ENCODE assay signal across 8 cellular contexts in the genomic region with DNA sequence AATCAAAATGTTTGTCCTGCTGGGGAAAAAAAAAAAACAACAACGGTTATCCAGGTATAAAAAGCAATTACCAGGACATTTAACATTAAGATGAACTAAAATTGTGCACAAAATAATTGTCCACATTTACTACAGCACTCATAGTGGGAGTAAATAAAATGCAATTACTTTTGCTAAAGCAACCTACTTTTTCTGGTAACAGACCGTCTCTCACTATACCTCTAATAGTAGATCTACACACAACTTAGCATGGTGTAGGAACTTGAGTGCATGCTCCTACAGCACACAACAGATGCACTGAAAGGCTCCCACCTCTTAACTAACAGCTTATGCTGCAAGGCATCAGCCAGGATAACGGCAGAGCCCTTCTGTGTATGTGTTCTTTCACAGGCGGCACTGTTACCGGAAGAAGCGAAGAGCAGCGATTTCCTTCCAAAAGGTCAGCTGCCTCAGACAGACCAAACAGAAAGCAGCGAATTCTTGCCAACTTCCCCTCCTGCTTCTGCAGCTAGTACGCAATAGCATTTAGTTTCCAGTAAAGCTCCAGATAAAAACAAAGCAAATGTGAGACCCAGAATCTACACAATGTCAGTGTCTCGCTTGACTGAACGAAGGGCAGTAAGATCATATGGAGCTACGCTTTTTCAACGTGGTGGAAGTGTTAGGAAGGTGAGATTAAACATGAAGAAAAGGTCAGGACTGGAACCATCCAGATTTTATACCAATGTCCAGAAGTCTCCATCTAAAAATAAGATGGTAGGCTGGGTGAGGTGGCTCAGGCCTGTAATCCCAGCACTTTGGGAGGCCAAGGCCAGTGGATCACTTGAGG. TPM values are rescaled to one million over a fixed set of nuclear protein-coding genes. Genes with fewer than 3 reads are reported as not detected.
A peak's percentile ranks its signal among the peaks of the same experiment; 100 is the strongest.
DNase-seq lines count a peak whose midpoint lies in the region; ATAC-seq, FAIRE-seq and TF ChIP-seq lines count a peak whose summit lies in the region.

No MANE protein-coding gene starts in this region.

- ATAC-seq in HG03108 (IDR thresholded peaks at IDR 0.05; ENCODE audit: unreplicated experiment): peak; percentile 81
- ATAC-seq in omental fat pad (ENCODE audit: low FRiP score): peak; percentile 89
- no peak for ATAC-seq in PC-3

- no peaks in the 10 kb centered on the region for H3K9me3 ChIP-seq in PC-3 (ENCODE audit: low read length)

- no peaks in the 10 kb centered on the region for H3K4me1 ChIP-seq in PC-3 (ENCODE audit: insufficient read depth, low read length)

- H3K9me3 Mint-ChIP-seq in activated T-helper 1 cell treated with anti-CD3 and anti-CD28 coated beads, Interleukin-12 subunit alpha, Interleukin-12 subunit beta, Interleukin-2, Interleukin-4 antibody, amounts not matched to agents 30 ng/mL and 10 ng/mL and 1 ng/mL, durations not matched to agents 14 hours and 24 hours and 36 hours: no peaks in the 10 kb centered on the region

- CTCF ChIA-PET in PC-3 (lab: Charles Lee): no interaction called here

- H3K4me2 ChIP-seq in PC-3 (ENCODE audit: low read length): no peak overlapping the region

- POLR2A ChIA-PET in PC-3 (lab: Charles Lee; ENCODE audit: unreplicated experiment): no interaction called here

- H3K27ac Mint-ChIP-seq in activated T-helper 1 cell treated with anti-CD3 and anti-CD28 coated beads, Interleukin-12 subunit alpha, Interleukin-12 subunit beta, Interleukin-2, Interleukin-4 antibody, amounts not matched to agents 30 ng/mL and 10 ng/mL and 1 ng/mL, durations not matched to agents 14 hours and 24 hours and 36 hours: peak overlapping the region; percentile 99

- H3K9ac ChIP-seq in PC-3 (ENCODE audit: low read length): no peak overlapping the region

- peaks cover 21% of the 10 kb centered on the region for H3K36me3 Mint-ChIP-seq in activated T-helper 1 cell treated with anti-CD3 and anti-CD28 coated beads, Interleukin-12 subunit alpha, Interleukin-12 subunit beta, Interleukin-2, Interleukin-4 antibody, amounts not matched to agents 30 ng/mL and 10 ng/mL and 1 ng/mL, durations not matched to agents 14 hours and 24 hours and 36 hours (ENCODE audit: low read depth)

- no peaks in the 10 kb centered on the region for H3K79me2 ChIP-seq in PC-3 (ENCODE audit: low read length)

- TF ChIP-seq CTCF in omental fat pad (IDR thresholded peaks at IDR 0.05) (no peak), PC-3 (conservative IDR thresholded peaks at IDR 0.05; ENCODE audit: low read depth, low read length) (no peak)

- no peak overlapping the region for H3K4me3 ChIP-seq in PC-3 (ENCODE audit: low read length)

- intact Hi-C loops in activated T-helper 1 cell treated with anti-CD3 and anti-CD28 coated beads, Interleukin-12 subunit alpha, Interleukin-12 subunit beta, Interleukin-2, Interleukin-4 antibody, amounts not matched to agents 30 ng/mL and 10 ng/mL and 1 ng/mL, durations not matched to agents 14 hours and 24 hours and 36 hours (cut with micrococcal nuclease): loop anchor here (2.0 kb wide), 3 partner anchors 18 to 140 kb away; a partner anchor contains a TSS
- intact Hi-C loops in PC-3 (cut with micrococcal nuclease): no loop called here

- peak; percentile 93 for FAIRE-seq in GM18507 (lab: Jason Lieb, UNC)

- H3K27me3 ChIP-seq in PC-3 (ENCODE audit: low read length): no peaks in the 10 kb centered on the region

- H3K4me3 Mint-ChIP-seq in activated T-helper 1 cell treated with anti-CD3 and anti-CD28 coated beads, Interleukin-12 subunit alpha, Interleukin-12 subunit beta, Interleukin-2, Interleukin-4 antibody, amounts not matched to agents 30 ng/mL and 10 ng/mL and 1 ng/mL, durations not matched to agents 14 hours and 24 hours and 36 hours: peak overlapping the region; percentile 89

- H4K20me1 ChIP-seq in PC-3 (ENCODE audit: low read length): no peaks in the 10 kb centered on the region

- H2AFZ ChIP-seq in PC-3 (ENCODE audit: low read length): no peak overlapping the region

- no peaks in the 10 kb centered on the region for H3K36me3 ChIP-seq in PC-3 (ENCODE audit: low read depth, low read length)

- no peaks in the 10 kb centered on the region for H3K27me3 Mint-ChIP-seq in activated T-helper 1 cell treated with anti-CD3 and anti-CD28 coated beads, Interleukin-12 subunit alpha, Interleukin-12 subunit beta, Interleukin-2, Interleukin-4 antibody, amounts not matched to agents 30 ng/mL and 10 ng/mL and 1 ng/mL, durations not matched to agents 14 hours and 24 hours and 36 hours (ENCODE audit: insufficient read depth)

- BruUV-seq in PC-3 (replicated peaks; lab: Mats Ljungman, UMichigan): no TSS peak

- H3K4me1 Mint-ChIP-seq in activated T-helper 1 cell treated with anti-CD3 and anti-CD28 coated beads, Interleukin-12 subunit alpha, Interleukin-12 subunit beta, Interleukin-2, Interleukin-4 antibody, amounts not matched to agents 30 ng/mL and 10 ng/mL and 1 ng/mL, durations not matched to agents 14 hours and 24 hours and 36 hours (ENCODE audit: low read depth): peaks cover 61% of the 10 kb centered on the region

- DNase-seq in GM18507 (ENCODE audit: extremely low spot score, insufficient read length, low read depth) (peak; percentile 44), OCI-M1 (lab: John Stamatoyannopoulos, UW) (peak; percentile 93), fibroblast of the conjunctiva (ENCODE audit: low read depth) (peak; percentile 84), omental fat pad (ENCODE audit: low spot score) (no peak), substantia nigra (lab: John Stamatoyannopoulos, UW) (peak in 48 of 49 donors; percentile 17 to 93 (median 78)), PC-3 (no peak)
- peak; percentile 77 for DNase-seq in activated T-helper 1 cell treated with anti-CD3 and anti-CD28 coated beads, Interleukin-12 subunit alpha, Interleukin-12 subunit beta, Interleukin-2, Interleukin-4 antibody, amounts not matched to agents 30 ng/mL and 10 ng/mL and 1 ng/mL, durations not matched to agents 14 hours and 24 hours and 36 hours (ENCODE audit: low spot score)

- no peaks in the 10 kb centered on the region for H3K9me2 ChIP-seq in PC-3 (replicated peaks; ENCODE audit: low read length)

- H3F3A ChIP-seq in PC-3 (ENCODE audit: low read length, unreplicated experiment): no peaks in the 10 kb centered on the region

- H3K27ac ChIP-seq in substantia nigra (ENCODE audit: low read depth, low read length, poor library complexity, severe bottlenecking): peak overlapping the region; percentile 73
- no peak overlapping the region for H3K27ac ChIP-seq in PC-3 (ENCODE audit: low read length)

RNA-seq across cellular contexts. Expression of a gene that starts 27.6 kb away (rescaled TPM):
- 191 and 199 TPM in 2 replicates for total RNA-seq in activated T-helper 1 cell treated with anti-CD3 and anti-CD28 coated beads, Interleukin-12 subunit alpha, Interleukin-12 subunit beta, Interleukin-2, Interleukin-4 antibody, amounts not matched to agents 30 ng/mL and 10 ng/mL and 1 ng/mL, durations not matched to agents 14 hours and 24 hours and 36 hours
- total RNA-seq in omental fat pad (100 to 1,000 TPM in 2 of 4 donors, 10 to 100 TPM in 2; 66.6 to 130 (median 111) TPM), PC-3 (2014; rRNA removed) (not detected in 2 replicates)

RNA-seq across cellular contexts. Expression of a gene that starts 39.7 kb away (rescaled TPM):
- total RNA-seq in activated T-helper 1 cell treated with anti-CD3 and anti-CD28 coated beads, Interleukin-12 subunit alpha, Interleukin-12 subunit beta, Interleukin-2, Interleukin-4 antibody, amounts not matched to agents 30 ng/mL and 10 ng/mL and 1 ng/mL, durations not matched to agents 14 hours and 24 hours and 36 hours: 375 and 381 TPM in 2 replicates
- total RNA-seq in omental fat pad (100 to 1,000 TPM; 151 to 200 (median 171) TPM), PC-3 (2014; rRNA removed) (not detected in 2 replicates)

RNA-seq across cellular contexts. Expression of a gene that starts 54.3 kb away (rescaled TPM):
- 15.2 and 15.5 TPM in 2 replicates for total RNA-seq in activated T-helper 1 cell treated with anti-CD3 and anti-CD28 coated beads, Interleukin-12 subunit alpha, Interleukin-12 subunit beta, Interleukin-2, Interleukin-4 antibody, amounts not matched to agents 30 ng/mL and 10 ng/mL and 1 ng/mL, durations not matched to agents 14 hours and 24 hours and 36 hours
- total RNA-seq in omental fat pad (10 to 100 TPM; 28.8 to 41.3 (median 35.5) TPM), PC-3 (2014; rRNA removed) (not detected in 2 replicates)

Comparison
In these comparisons a context has a peak if more than half of its experiments do, and no peak if none do; other contexts are left out.
1. DNase-seq: peak in GM18507 (single experiment), OCI-M1 (single experiment), activated T-helper 1 cell treated with anti-CD3 and anti-CD28 coated beads, Interleukin-12 subunit alpha, Interleukin-12 subunit beta, Interleukin-2, Interleukin-4 antibody, amounts not matched to agents 30 ng/mL and 10 ng/mL and 1 ng/mL, durations not matched to agents 14 hours and 24 hours and 36 hours (single experiment), fibroblast of the conjunctiva (single experiment) and substantia nigra (48 of 49); none in omental fat pad (single experiment) and PC-3 (single experiment).
2. RNA of a gene that starts 27.6 kb away (total RNA-seq): 191 to 199 TPM in activated T-helper 1 cell treated with anti-CD3 and anti-CD28 coated beads, Interleukin-12 subunit alpha, Interleukin-12 subunit beta, Interleukin-2, Interleukin-4 antibody, amounts not matched to agents 30 ng/mL and 10 ng/mL and 1 ng/mL, durations not matched to agents 14 hours and 24 hours and 36 hours and 66.6 to 130 TPM in omental fat pad; not detected in PC-3; every median in the first group is over 10 times any median in the second.
3. RNA of a gene that starts 39.7 kb away (total RNA-seq): 375 to 381 TPM in activated T-helper 1 cell treated with anti-CD3 and anti-CD28 coated beads, Interleukin-12 subunit alpha, Interleukin-12 subunit beta, Interleukin-2, Interleukin-4 antibody, amounts not matched to agents 30 ng/mL and 10 ng/mL and 1 ng/mL, durations not matched to agents 14 hours and 24 hours and 36 hours and 151 to 200 TPM in omental fat pad; not detected in PC-3; every median in the first group is over 100 times any median in the second.
4. RNA of a gene that starts 54.3 kb away (total RNA-seq): 28.8 to 41.3 TPM in omental fat pad and 15.2 to 15.5 TPM in activated T-helper 1 cell treated with anti-CD3 and anti-CD28 coated beads, Interleukin-12 subunit alpha, Interleukin-12 subunit beta, Interleukin-2, Interleukin-4 antibody, amounts not matched to agents 30 ng/mL and 10 ng/mL and 1 ng/mL, durations not matched to agents 14 hours and 24 hours and 36 hours; not detected in PC-3; every median in the first group is over 10 times any median in the second.